8 cellular contexts compared by ENCODE assay signal in the genomic region with DNA sequence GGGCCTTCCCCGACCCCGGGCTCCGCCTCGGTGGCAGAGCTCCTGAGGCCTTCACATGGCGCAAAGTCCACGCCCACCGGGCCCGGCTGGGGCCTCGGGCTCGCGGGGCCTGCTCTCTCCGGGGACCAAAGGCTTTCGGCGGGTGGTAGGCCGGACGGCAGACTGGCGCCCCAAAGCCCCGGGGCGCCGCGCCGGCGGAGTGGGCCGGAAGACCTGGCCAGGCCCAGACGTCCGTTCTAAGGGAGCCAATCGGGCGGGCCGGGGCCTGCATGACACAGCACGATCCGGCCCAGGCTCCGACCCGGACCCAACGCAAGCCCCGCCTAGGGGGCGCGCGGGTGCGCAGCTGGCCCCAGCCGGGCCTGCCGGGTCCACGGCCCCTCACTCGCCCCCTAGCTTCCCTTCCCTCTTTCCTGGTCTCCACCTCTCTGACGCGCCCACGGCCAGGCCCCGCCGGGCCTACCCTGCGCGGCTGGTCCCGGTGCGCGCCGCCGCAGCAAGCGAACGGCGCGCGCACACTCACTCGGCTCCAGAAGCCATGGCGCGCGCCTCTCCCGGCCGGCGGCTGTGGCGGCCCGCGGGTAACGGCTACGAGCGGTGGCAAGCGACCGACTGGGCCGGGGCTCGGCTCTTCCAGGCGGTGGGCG. TPM values are rescaled to one million over a fixed set of nuclear protein-coding genes. Genes with fewer than 3 reads are reported as not detected.
DNase-seq lines count a peak whose midpoint lies in the region; ATAC-seq and TF ChIP-seq lines count a peak whose summit lies in the region.

No MANE protein-coding gene starts in this region.

- no peak for TF ChIP-seq EP300 in upper lobe of left lung (IDR thresholded peaks at IDR 0.05)

- peak overlapping the region; percentile 81 for H3K4me2 ChIP-seq in HCT116 (ENCODE audit: low read length)
- peak overlapping the region; percentile 93 for H3K4me2 ChIP-seq in SU-DHL-6 (ENCODE audit: low read depth, low read length, poor library complexity, severe bottlenecking)

- H3K36me3 ChIP-seq in HCT116 (ENCODE audit: control insufficient read depth in 1 of 2, insufficient read depth in 2 of 2, low read length in 2 of 2) (peaks cover 18 to 62% of the 10 kb centered on the region in 2 experiments), MG63 (peaks cover 40% of the 10 kb centered on the region), SU-DHL-6 (ENCODE audit: low read length) (peaks cover 13% of the 10 kb centered on the region; the same call in 1 of the 2 replicates), adipocyte (ENCODE audit: control insufficient read depth, insufficient read depth, low read length, severe bottlenecking) (peaks cover 22% of the 10 kb centered on the region), heart right ventricle (peaks cover 0 to 67% (median 13%) of the 10 kb centered on the region in 9 donors), upper lobe of left lung (peaks cover 10 to 26% (median 14%) of the 10 kb centered on the region in 4 donors)

- H3K9me2 ChIP-seq in HCT116 (ENCODE audit: insufficient read depth): no peaks in the 10 kb centered on the region
- H3K9me2 ChIP-seq in SU-DHL-6 (replicated peaks; ENCODE audit: insufficient read depth, low read length): no peaks in the 10 kb centered on the region

- BruUV-seq in HCT116 (replicated peaks; lab: Mats Ljungman, UMichigan): no TSS peak

- 0 to 1% methylated on average over 61 to 79 of the region's 79 CpGs for WGBS in heart right ventricle, 2 donors
- WGBS in upper lobe of left lung, 2 donors: 0 to 2% methylated on average over 15 to 18 of the region's 79 CpGs

- no peak for TF ChIP-seq RAD21 in HCT116 (IDR thresholded peaks at IDR 0.05; ENCODE audit: low read depth)

- H3K9ac ChIP-seq in HCT116 (ENCODE audit: low read length): peak overlapping the region; percentile 97
- peak overlapping the region; percentile 92 for H3K9ac ChIP-seq in SU-DHL-6 (ENCODE audit: low read length)
- peak overlapping the region; percentile 99 for H3K9ac ChIP-seq in adipocyte (ENCODE audit: low read length)

- no peak for TF ChIP-seq POLR2A in HCT116 (IDR thresholded peaks at IDR 0.05; ENCODE audit: borderline replicate concordance, extremely low read depth, insufficient read depth, insufficient read length)
- no peak for TF ChIP-seq POLR2A in upper lobe of left lung (IDR thresholded peaks at IDR 0.05)

- DNase-seq in GM10248 (ENCODE audit: extremely low spot score): peak; percentile 85
- peak; percentile 62 for DNase-seq in HCT116 (ENCODE audit: low read depth, low spot score)
- DNase-seq in MG63: peak; percentile 85
- peak; percentile 95 for DNase-seq in adipocyte (ENCODE audit: low read depth)
- peak; percentile 86 for DNase-seq in heart right ventricle
- DNase-seq in posterior vena cava (ENCODE audit: low spot score): peak; percentile 95
- DNase-seq in upper lobe of left lung: peak; percentile 96

- H3F3A ChIP-seq in SU-DHL-6 (ENCODE audit: insufficient read depth): peaks cover 20% of the 10 kb centered on the region

- H3K9me3 ChIP-seq in HCT116 (ENCODE audit: control insufficient read depth in 1 of 2, insufficient read depth in 1 of 2, low read depth in 1 of 2, low read length in 2 of 2) (no peaks in the 10 kb centered on the region), MG63 (no peaks in the 10 kb centered on the region), SU-DHL-6 (ENCODE audit: insufficient read depth, low read length) (no peaks in the 10 kb centered on the region), adipocyte (ENCODE audit: control insufficient read depth, low read length) (no peaks in the 10 kb centered on the region), heart right ventricle (no peaks in the 10 kb centered on the region), upper lobe of left lung (no peaks in the 10 kb centered on the region)

- H3K4me3 ChIP-seq in HCT116 (replicated peaks in 1 of 2; ENCODE audit: low read depth in 1 of 2, low read length in 2 of 2) (peak overlapping the region; percentile 92 to 95), MG63 (peak overlapping the region; percentile 91), SU-DHL-6 (ENCODE audit: insufficient read depth, low read length, poor library complexity, severe bottlenecking) (peak overlapping the region; percentile 96), adipocyte (ENCODE audit: low read length) (peak overlapping the region; percentile 94), heart right ventricle (peak overlapping the region; percentile 73 to 100 (median 92)), upper lobe of left lung (peak overlapping the region; percentile 80 to 99 (median 89))

- ATAC-seq in HCT116 (peak; percentile 75), heart right ventricle (peak; percentile 66 to 88 (median 85)), upper lobe of left lung (ENCODE audit: low FRiP score in 2 of 2) (peak; percentile 90 to 93)

- peak overlapping the region; percentile 100 for H3K27ac ChIP-seq in HCT116 (ENCODE audit: low read depth, low read length)
- peak overlapping the region; percentile 93 for H3K27ac ChIP-seq in SU-DHL-6 (ENCODE audit: low read depth, low read length)
- peak overlapping the region; percentile 96 to 100 (median 100) for H3K27ac ChIP-seq in heart right ventricle
- peak overlapping the region; percentile 99 to 100 (median 100) for H3K27ac ChIP-seq in upper lobe of left lung

- H3K79me2 ChIP-seq in HCT116 (ENCODE audit: insufficient read depth, low read length): peaks cover 64% of the 10 kb centered on the region
- H3K79me2 ChIP-seq in SU-DHL-6 (ENCODE audit: insufficient read depth, low read length): peaks cover 49% of the 10 kb centered on the region

- POLR2A ChIA-PET in GM10248 (lab: Yijun Ruan, JAX) (interaction anchor here (0.5 to 2.1 kb wide), 10 partner anchors 9 to 710 kb away, joined by 3 to 10 read pairs (median 4); a partner anchor contains a TSS), HCT116 (lab: Charles Lee) (interaction anchor here (0.7 to 1.8 kb wide), 9 partner anchors 8 to 619 kb away, joined by 3 to 11 read pairs (median 3); a partner anchor contains a TSS)

- intact Hi-C loops in HCT116 (cut with micrococcal nuclease): loop anchor here (2.0 kb wide), 1 partner anchor 39 kb away; no protein-coding TSS in a partner anchor
- intact Hi-C loops in heart right ventricle (cut with DNase I): loop anchor here in 4 of 10 donors (2.0 to 10.0 kb wide), 5 partner anchors 25 to 85 kb away; a partner anchor contains a TSS
- intact Hi-C loops in posterior vena cava (cut with DNase I): no loop called here

- H4K20me1 ChIP-seq in HCT116 (ENCODE audit: insufficient read depth): peaks cover 25% of the 10 kb centered on the region; the same call in 1 of the 2 replicates
- peaks cover 42% of the 10 kb centered on the region for H4K20me1 ChIP-seq in SU-DHL-6 (ENCODE audit: low read depth, low read length)

- H3K4me1 ChIP-seq in HCT116 (ENCODE audit: control insufficient read depth in 1 of 2, insufficient read depth in 2 of 2, low read length in 2 of 2): peaks cover 11 to 24% of the 10 kb centered on the region in 2 experiments
- peaks cover 44% of the 10 kb centered on the region for H3K4me1 ChIP-seq in adipocyte (ENCODE audit: control insufficient read depth, insufficient read depth, low read length)
- H3K4me1 ChIP-seq in heart right ventricle: peaks cover 0 to 49% (median 39%) of the 10 kb centered on the region in 9 donors
- H3K4me1 ChIP-seq in upper lobe of left lung: peaks cover 31 to 45% (median 37%) of the 10 kb centered on the region in 4 donors

- no peak overlapping the region for H2AFZ ChIP-seq in HCT116 (ENCODE audit: low read depth, low read length, poor library complexity, severe bottlenecking)
- peak overlapping the region; percentile 11 for H2AFZ ChIP-seq in SU-DHL-6 (ENCODE audit: low read depth, low read length, severe bottlenecking)

- H3K27me3 ChIP-seq in HCT116 (ENCODE audit: insufficient read depth, low read length) (no peaks in the 10 kb centered on the region), MG63 (no peaks in the 10 kb centered on the region), SU-DHL-6 (ENCODE audit: low read length) (no peaks in the 10 kb centered on the region), adipocyte (replicated peaks; ENCODE audit: control insufficient read depth, insufficient read depth, low read length) (no peaks in the 10 kb centered on the region), heart right ventricle (no peaks in the 10 kb centered on the region), upper lobe of left lung (no peaks in the 10 kb centered on the region)

- RAD21 ChIA-PET in HCT116 (lab: Charles Lee; ENCODE audit: low non-redundant PET in 1 of 2, low total read pairs in 2 of 2, uncharacterized antibody in 2 of 2, unreplicated experiment in 2 of 2): no interaction called here

- peak; percentile 41 for TF ChIP-seq CTCF in GM10248 (IDR thresholded peaks at IDR 0.05; ENCODE audit: control extremely low read depth, extremely low read depth, low read depth, missing control alignments)
- TF ChIP-seq CTCF in HCT116 (IDR thresholded peaks at IDR 0.05 in 2 of 3, conservative IDR thresholded peaks at IDR 0.05 in 1 of 3; ENCODE audit: borderline replicate concordance in 1 of 3, insufficient read depth in 1 of 3, low read depth in 2 of 3, low read length in 2 of 3): peak in 1 of 3 experiments; percentile 29; a peak in 1 of 6 replicates
- peak; percentile 54 for TF ChIP-seq CTCF in SU-DHL-6 (IDR thresholded peaks at IDR 0.05; ENCODE audit: insufficient read depth, low read length, poor library complexity, severe bottlenecking)
- TF ChIP-seq CTCF in heart right ventricle (IDR thresholded peaks at IDR 0.05): peak in 8 of 9 donors; percentile 15 to 68 (median 48)
- peak in 4 of 6 experiments; percentile 41 to 60 (median 53) for TF ChIP-seq CTCF in upper lobe of left lung (IDR thresholded peaks at IDR 0.05)

- CTCF ChIA-PET in GM10248 (lab: Yijun Ruan, JAX) (interaction anchor here (0.6 to 13.4 kb wide), 16 partner anchors 8 to 172 kb away, joined by 3 to 177 read pairs (median 4); a partner anchor contains a TSS), HCT116 (lab: Charles Lee) (interaction anchor here (0.8 to 2.9 kb wide), 7 partner anchors 15 to 172 kb away, joined by 3 to 13 read pairs (median 3); a partner anchor contains a TSS)

RNA-seq across cellular contexts. Expression of a gene that starts 0.5 kb away (rescaled TPM):
- total RNA-seq in HCT116 (2021; ENCODE audit: unreplicated experiment): 170 TPM
- polyA plus RNA-seq in HCT116 (2012): 169 and 178 TPM in 2 replicates
- total RNA-seq in MG63 (2014; rRNA removed; shearing (Covaris generic); ENCODE audit: low replicate concordance): 120 and 139 TPM in 2 replicates
- 100 to 1,000 TPM; 227 to 385 (median 300) TPM for total RNA-seq in heart right ventricle
- polyA plus RNA-seq in heart right ventricle: 100 to 1,000 TPM in 1 of 2 donors, 10 to 100 TPM in 1; 69.9 to 248 TPM
- total RNA-seq in posterior vena cava: 100 to 1,000 TPM; 138 to 179 TPM
- total RNA-seq in upper lobe of left lung: 100 to 1,000 TPM; 170 to 215 (median 189) TPM

RNA-seq across cellular contexts. Expression of a gene that starts 7.8 kb away (rescaled TPM):
- total RNA-seq in HCT116 (2021; ENCODE audit: unreplicated experiment): 82.3 TPM
- polyA plus RNA-seq in HCT116 (2012): 51.5 and 67.5 TPM in 2 replicates
- 15.2 and 16.5 TPM in 2 replicates for total RNA-seq in MG63 (2014; rRNA removed; shearing (Covaris generic); ENCODE audit: low replicate concordance)
- 1 to 10 TPM; 2.6 to 9.8 (median 4.5) TPM for total RNA-seq in heart right ventricle
- 1 to 10 TPM; 3.4 to 6.4 TPM for polyA plus RNA-seq in heart right ventricle
- 1 to 10 TPM; 8.0 to 8.9 TPM for total RNA-seq in posterior vena cava
- 10 to 100 TPM in 3 of 6 donors, 1 to 10 TPM in 3; 4.7 to 61.8 (median 9.1) TPM for total RNA-seq in upper lobe of left lung

RNA-seq across cellular contexts. Expression of a gene that starts 24.5 kb away (rescaled TPM):
- 24.0 TPM for total RNA-seq in HCT116 (2021; ENCODE audit: unreplicated experiment)
- 19.8 and 22.1 TPM in 2 replicates for polyA plus RNA-seq in HCT116 (2012)
- 7.9 and 9.0 TPM in 2 replicates for total RNA-seq in MG63 (2014; rRNA removed; shearing (Covaris generic); ENCODE audit: low replicate concordance)
- total RNA-seq in heart right ventricle: 10 to 100 TPM in 4 of 10 donors, 1 to 10 TPM in 6; 8.2 to 12.3 (median 9.9) TPM
- polyA plus RNA-seq in heart right ventricle: 10 to 100 TPM; 10.6 to 10.7 TPM
- total RNA-seq in posterior vena cava: 10 to 100 TPM; 11.8 to 15.3 TPM
- 10 to 100 TPM; 11.5 to 29.0 (median 19.1) TPM for total RNA-seq in upper lobe of left lung

RNA-seq across cellular contexts. Expression of a gene that starts 31.0 kb away (rescaled TPM):
- total RNA-seq in HCT116 (2021; ENCODE audit: unreplicated experiment): 245 TPM
- 223 and 254 TPM in 2 replicates for polyA plus RNA-seq in HCT116 (2012)
- total RNA-seq in MG63 (2014; rRNA removed; shearing (Covaris generic); ENCODE audit: low replicate concordance): 152 and 209 TPM in 2 replicates
- 100 to 1,000 TPM; 122 to 153 (median 127) TPM for total RNA-seq in heart right ventricle
- 100 to 1,000 TPM in 1 of 2 donors, 10 to 100 TPM in 1; 43.7 to 151 TPM for polyA plus RNA-seq in heart right ventricle
- total RNA-seq in posterior vena cava: 10 to 100 TPM; 67.9 to 71.6 TPM
- total RNA-seq in upper lobe of left lung: 10 to 100 TPM; 17.4 to 72.8 (median 48.0) TPM

RNA-seq across cellular contexts. Expression of a gene that starts 43.7 kb away (rescaled TPM):
- total RNA-seq in HCT116 (2021; ENCODE audit: unreplicated experiment) (10.2 TPM), heart right ventricle (10 to 100 TPM; 12.2 to 20.3 (median 17.1) TPM), posterior vena cava (10 to 100 TPM; 21.6 to 26.5 TPM), upper lobe of left lung (10 to 100 TPM; 14.6 to 38.6 (median 29.7) TPM)
- polyA plus RNA-seq in HCT116 (2012): 13.2 and 13.7 TPM in 2 replicates
- total RNA-seq in MG63 (2014; rRNA removed; shearing (Covaris generic); ENCODE audit: low replicate concordance): 0.72 and 2.0 TPM in 2 replicates
- polyA plus RNA-seq in heart right ventricle: 10 to 100 TPM; 25.5 to 31.6 TPM

Comparison
In these comparisons a context has a peak if more than half of its experiments do, and no peak if none do; other contexts are left out.
1. Peak in every context shown above with its lines: DNase-seq, ATAC-seq, H3K4me3 ChIP-seq and H3K27ac ChIP-seq.